ENCODE assay signal across 19 cellular contexts in the genomic region with DNA sequence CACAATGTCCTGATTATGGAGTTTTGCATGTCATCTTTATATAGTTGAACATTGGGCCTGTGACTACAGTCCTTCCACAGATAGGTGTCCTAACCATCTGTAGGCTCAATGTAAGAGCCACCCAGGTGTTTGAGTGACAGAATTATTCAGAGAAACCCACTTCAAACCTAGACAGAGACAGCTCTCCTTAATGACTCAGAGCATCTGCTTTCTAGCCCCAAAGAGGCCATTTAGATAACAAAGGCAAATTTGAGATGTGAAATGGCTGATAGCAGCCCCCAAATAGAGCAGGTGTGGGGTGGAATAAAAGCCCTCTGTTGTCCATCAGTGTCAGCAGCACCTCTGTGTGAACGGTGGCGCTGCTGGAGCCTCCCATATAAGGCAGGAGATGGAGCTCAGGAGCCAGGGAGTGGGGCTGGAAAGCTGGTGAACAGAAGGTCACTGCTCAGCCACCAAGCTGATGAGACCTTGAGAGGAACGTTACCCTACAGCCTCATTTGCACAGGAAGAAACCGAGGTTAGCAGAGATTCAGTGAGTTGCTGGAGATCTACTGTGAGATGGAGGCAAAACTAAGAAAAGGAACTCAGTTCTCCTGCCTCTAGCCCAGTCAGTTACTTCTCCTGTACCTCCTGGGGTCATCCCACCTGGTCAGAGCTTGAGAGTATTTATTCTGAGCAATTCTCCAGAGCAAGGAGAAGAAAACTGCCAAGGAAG.
DNase-seq lines count a peak whose midpoint lies in the region; ATAC-seq and TF ChIP-seq lines count a peak whose summit lies in the region.
"Had no signal": no experiment of that assay in that cellular context is flagged by ENCODE, and none has a peak within 500 bp of the region (broad histone marks: within the 10 kb centered on the region; RNA-seq: fewer than 3 reads in every experiment).

No MANE protein-coding gene starts in this region.

- 0 out of 2 replicates have a peak, but pooled peaks cover 3% of the 10 kb centered on the region for H3K9me2 ChIP-seq in GM23338 (ENCODE audit: insufficient read depth)

- no peaks in the 10 kb centered on the region for H3K9me3 ChIP-seq in esophagus muscularis mucosa
- no peaks in the 10 kb centered on the region for H3K9me3 ChIP-seq in T-helper 17 cell (ENCODE audit: control insufficient read depth, low read length, poor library complexity, severe bottlenecking)
- H3K9me3 ChIP-seq: uterus had no signal

- H2AFZ ChIP-seq in GM23338 = peak overlapping the region; percentile 91; the same call in 1 of the 2 replicates

- TF ChIP-seq CTCF in GM23338 (conservative IDR thresholded peaks at IDR 0.05; ENCODE audit: low read depth in 2 of 2) (peak in 1 of 2 experiments; percentile 17; a peak in 1 of 4 replicates), esophagus muscularis mucosa (IDR thresholded peaks at IDR 0.05) (no peak), GM10266 (IDR thresholded peaks at IDR 0.05; ENCODE audit: control insufficient read depth, insufficient read depth, low read depth, missing control alignments) (no peak)

- no peaks in the 10 kb centered on the region for H3K36me3 Mint-ChIP-seq in GM23338 (ENCODE audit: low read depth)
- no peaks in the 10 kb centered on the region for H3K36me3 Mint-ChIP-seq in T-helper 17 cell (ENCODE audit: low read depth)
- H3K36me3 Mint-ChIP-seq: activated CD8-positive, alpha-beta memory T cell treated with anti-CD3 and anti-CD28 coated beads, Interleukin-2, amount 10 ng/mL, durations not matched to agents 7 days and 5 days had no signal

- no peaks in the 10 kb centered on the region for H3F3A ChIP-seq in GM23338 (replicated peaks; ENCODE audit: low read depth)

- H3K79me2 ChIP-seq in GM23338 (replicated peaks; ENCODE audit: insufficient read depth) = no peaks in the 10 kb centered on the region

- no peaks in the 10 kb centered on the region for H4K20me1 ChIP-seq in GM23338 (replicated peaks; ENCODE audit: insufficient read depth)

- no peaks in the 10 kb centered on the region for H3K9me3 Mint-ChIP-seq in GM23338
- H3K9me3 Mint-ChIP-seq: H9 had no signal

- no peaks in the 10 kb centered on the region for H3K27me3 ChIP-seq in GM23338 (ENCODE audit: insufficient read depth)
- peaks cover 0 to 3% (median 0%) of the 10 kb centered on the region in 4 donors for H3K27me3 ChIP-seq in esophagus muscularis mucosa
- H3K27me3 ChIP-seq: uterus had no signal

- H3K4me1 ChIP-seq in GM23338 (ENCODE audit: insufficient read depth) (no peaks in the 10 kb centered on the region; the same call in 1 of the 2 replicates), esophagus muscularis mucosa (no peaks in the 10 kb centered on the region)
- H3K4me1 ChIP-seq: uterus had no signal

- H3K4me1 Mint-ChIP-seq in GM23338 = peaks cover 9% of the 10 kb centered on the region
- H3K4me1 Mint-ChIP-seq in T-helper 17 cell = no peaks in the 10 kb centered on the region
- H3K4me1 Mint-ChIP-seq: activated CD8-positive, alpha-beta memory T cell treated with anti-CD3 and anti-CD28 coated beads, Interleukin-2, amount 10 ng/mL, durations not matched to agents 7 days and 5 days had no signal

- H3K4me3 Mint-ChIP-seq in GM23338 = no peak overlapping the region
- H3K4me3 Mint-ChIP-seq in T-helper 17 cell = no peak overlapping the region
- H3K4me3 Mint-ChIP-seq: activated CD8-positive, alpha-beta memory T cell treated with anti-CD3 and anti-CD28 coated beads, Interleukin-2, amount 10 ng/mL, durations not matched to agents 7 days and 5 days; H9 had no signal

- TF ChIP-seq POLR2A in esophagus muscularis mucosa (IDR thresholded peaks at IDR 0.05; ENCODE audit: low read depth) = no peak

- H3K27me3 Mint-ChIP-seq in GM23338 (ENCODE audit: insufficient read depth, low read depth, poor library complexity) (no peaks in the 10 kb centered on the region), T-helper 17 cell (peaks cover 18% of the 10 kb centered on the region)

- TF ChIP-seq EP300 in esophagus muscularis mucosa (IDR thresholded peaks at IDR 0.05) = no peak

- H3K4me2 ChIP-seq in GM23338 = no peak overlapping the region

- no peaks in the 10 kb centered on the region for H3K36me3 ChIP-seq in GM23338 (ENCODE audit: insufficient read depth)
- H3K36me3 ChIP-seq in esophagus muscularis mucosa = no peaks in the 10 kb centered on the region
- H3K36me3 ChIP-seq: uterus had no signal

- no peak overlapping the region for H3K4me3 ChIP-seq in GM23338
- H3K4me3 ChIP-seq in esophagus muscularis mucosa = no peak overlapping the region
- H3K4me3 ChIP-seq: uterus had no signal

- ATAC-seq in GM23338 = peak; percentile 26; the same call in 2 of the 3 replicates
- no peak for ATAC-seq in T-helper 17 cell
- no peak for ATAC-seq in HG02763 (IDR thresholded peaks at IDR 0.05; ENCODE audit: unreplicated experiment)
- ATAC-seq: activated CD8-positive, alpha-beta memory T cell treated with anti-CD3 and anti-CD28 coated beads, Interleukin-2, amount 10 ng/mL, durations not matched to agents 7 days and 5 days; left lobe of liver; stimulated activated naive CD8-positive, alpha-beta T cell treated with anti-CD3 and anti-CD28 coated beads, Interleukin-15, Interleukin-2, amounts not matched to agents 100 U/mL and 50 U/mL, for 24 hours had no signal

- no peak overlapping the region for H3K27ac Mint-ChIP-seq in GM23338
- H3K27ac Mint-ChIP-seq in T-helper 17 cell = no peak overlapping the region
- H3K27ac Mint-ChIP-seq: activated CD8-positive, alpha-beta memory T cell treated with anti-CD3 and anti-CD28 coated beads, Interleukin-2, amount 10 ng/mL, durations not matched to agents 7 days and 5 days; H9 had no signal

- H3K27ac ChIP-seq in GM23338 (ENCODE audit: low read depth) (no peak overlapping the region), esophagus muscularis mucosa (replicated peaks in 1 of 4) (no peak overlapping the region)

- WGBS in esophagus muscularis mucosa = 63% methylated on average over 4 of the region's 4 CpGs

- intact Hi-C loops in esophagus muscularis mucosa (cut with DNase I) = no loop called here

- DNase-seq in COLO668 (lab: John Stamatoyannopoulos, UW; ENCODE audit: unreplicated experiment) (peak; percentile 18), GM23338 (ENCODE audit: low spot score) (peak; percentile 4), NCI-H748 treated with DMSO at 0.1 percent for 48 hours (lab: John Stamatoyannopoulos, UW) (peak; percentile 23), esophagus muscularis mucosa (ENCODE audit: extremely low spot score) (peak; percentile 77), medulla oblongata (ENCODE audit: extremely low spot score) (no peak), T-helper 17 cell (no peak), GM10266 (ENCODE audit: extremely low spot score) (no peak)
- DNase-seq: activated CD4-positive, CD25-positive, alpha-beta regulatory T cell; activated CD8-positive, alpha-beta memory T cell treated with anti-CD3 and anti-CD28 coated beads, Interleukin-2, amount 10 ng/mL, durations not matched to agents 7 days and 5 days; activated effector memory CD4-positive, alpha-beta T cell treated with Interleukin-2 at 50 U/mL for 16 hours; amygdala; H9; MM.1S; NCI-H2227 treated with DMSO at 0.1 percent for 48 hours; RPMI8226; stimulated activated naive CD8-positive, alpha-beta T cell treated with anti-CD3 and anti-CD28 coated beads, Interleukin-15, Interleukin-2, amounts not matched to agents 100 U/mL and 50 U/mL, for 24 hours; uterus had no signal

TF ChIP-seq in GM23338, 12 proteins besides CTCF, POLR2A, EP300 and RAD21 (continues in another document):
- no peak for TF ChIP-seq EZH2phosphoT487 (IDR thresholded peaks at IDR 0.05; ENCODE audit: unreplicated experiment)
- TF ChIP-seq ZNF114 (CRISPR knock-in tag; IDR thresholded peaks at IDR 0.05) = no peak
- TF ChIP-seq EZH2 (IDR thresholded peaks at IDR 0.05; ENCODE audit: low read depth, unreplicated experiment) = no peak
- no peak for TF ChIP-seq ZNF331 (CRISPR knock-in tag; IDR thresholded peaks at IDR 0.05; ENCODE audit: low read depth)
- TF ChIP-seq NANOG (IDR thresholded peaks at IDR 0.05; ENCODE audit: borderline replicate concordance) = no peak
- no peak for TF ChIP-seq JUNB (IDR thresholded peaks at IDR 0.05; ENCODE audit: unreplicated experiment)

Comparison
In these comparisons a context has a peak if more than half of its experiments do, and no peak if none do; other contexts are left out.
1. DNase-seq: peak in COLO668 (single experiment), GM23338 (single experiment), NCI-H748 treated with DMSO at 0.1 percent for 48 hours (single experiment) and esophagus muscularis mucosa (single experiment); none in medulla oblongata (single experiment), T-helper 17 cell (0 of 3) and GM10266 (single experiment).